ENCODE assay signal across 16 cellular contexts in genomic region chr6:80440496-80441160, GRCh38.
DNase-seq lines count a peak whose midpoint lies in the region; ATAC-seq, FAIRE-seq and TF ChIP-seq lines count a peak whose summit lies in the region.
"Had no signal": no experiment of that assay in that cellular context is flagged by ENCODE, and none has a peak within 500 bp of the region (broad histone marks: within the 10 kb centered on the region; RNA-seq: fewer than 3 reads in every experiment).

No MANE protein-coding gene starts in this region.

- H3K9me3 ChIP-seq in transverse colon, result no peaks in the 10 kb centered on the region
- H3K9me3 ChIP-seq in H9 (ENCODE audit: control insufficient read depth, low read depth, low read length), result peaks cover 3% of the 10 kb centered on the region
- H3K9me3 ChIP-seq: right atrium auricular region had no signal

- DNase-seq in NCI-H2081 (lab: John Stamatoyannopoulos, UW), result peak; percentile 4 to 54
- no peak for DNase-seq in NCI-H2081 treated with DMSO at 0.1 percent for 48 hours (lab: John Stamatoyannopoulos, UW)
- peak; percentile 74 for DNase-seq in NCI-H748 treated with DMSO at 0.1 percent for 48 hours (lab: John Stamatoyannopoulos, UW)
- peak; percentile 43 for DNase-seq in bronchial epithelial cell (ENCODE audit: low read depth)
- peak; percentile 13 for DNase-seq in transverse colon
- no peak for DNase-seq in germinal center (ENCODE audit: low spot score)
- DNase-seq in H9, result no peak
- DNase-seq: activated naive CD4-positive, alpha-beta T cell treated with anti-CD3 and anti-CD28 coated beads for 36 hours; NCI-H146; NCI-H526 had no signal

- no peak overlapping the region for H3K4me2 ChIP-seq in H9 (ENCODE audit: insufficient read depth, insufficient read length, low read length)

- H3K27ac Mint-ChIP-seq in H9, result no peak overlapping the region
- H3K27ac Mint-ChIP-seq: activated naive CD4-positive, alpha-beta T cell treated with anti-CD3 and anti-CD28 coated beads for 36 hours; CD14-positive monocyte; dendritic cell treated with granulocyte-macrophage colony-stimulating factor and Interleukin-4, amounts not matched to agents 40 ng/mL and 50 ng/mL, for 4 days; T-helper 1 cell treated with Interleukin-12 subunit alpha and Interleukin-12 subunit beta and Interleukin-4 antibody, amounts not matched to agents 30 μg/mL and 1 μg/mL, for 36 hours had no signal

- H2BK120ac ChIP-seq in H9 (ENCODE audit: low read depth, low read length, poor library complexity, severe bottlenecking), result no peak overlapping the region

- H3K9me3 Mint-ChIP-seq in H9, result peaks cover 4 to 7% of the 10 kb centered on the region in 2 experiments; a peak in 2 of 5 replicates
- H3K9me3 Mint-ChIP-seq: activated naive CD4-positive, alpha-beta T cell treated with anti-CD3 and anti-CD28 coated beads for 36 hours; T-helper 1 cell treated with Interleukin-12 subunit alpha and Interleukin-12 subunit beta and Interleukin-4 antibody, amounts not matched to agents 30 μg/mL and 1 μg/mL, for 36 hours had no signal

- no peaks in the 10 kb centered on the region for H3K79me1 ChIP-seq in H9 (ENCODE audit: insufficient read depth, low read depth, low read length, poor library complexity, severe bottlenecking)

- H3K4me3 Mint-ChIP-seq in H9, result no peak overlapping the region
- H3K4me3 Mint-ChIP-seq: activated naive CD4-positive, alpha-beta T cell treated with anti-CD3 and anti-CD28 coated beads for 36 hours; CD14-positive monocyte; dendritic cell treated with granulocyte-macrophage colony-stimulating factor and Interleukin-4, amounts not matched to agents 40 ng/mL and 50 ng/mL, for 4 days; T-helper 1 cell treated with Interleukin-12 subunit alpha and Interleukin-12 subunit beta and Interleukin-4 antibody, amounts not matched to agents 30 μg/mL and 1 μg/mL, for 36 hours had no signal

- H3K4me1 ChIP-seq in transverse colon (peaks cover 0 to 20% (median 6%) of the 10 kb centered on the region in 4 donors), H9 (ENCODE audit: insufficient read depth, low read length) (no peaks in the 10 kb centered on the region; the same call in 1 of the 2 replicates)
- H3K4me1 ChIP-seq: right atrium auricular region had no signal

- H3T11ph ChIP-seq in H9 (ENCODE audit: low read length), result no peak overlapping the region

- TF ChIP-seq CTCF in bronchial epithelial cell (IDR thresholded peaks at IDR 0.05; ENCODE audit: insufficient read depth, low read length, severe bottlenecking) (no peak), transverse colon (IDR thresholded peaks at IDR 0.05) (no peak), H9 (conservative IDR thresholded peaks at IDR 0.05) (no peak)

- no peak overlapping the region for H2BK5ac ChIP-seq in H9 (ENCODE audit: insufficient read length, low read length)

- H2AK5ac ChIP-seq in H9 (ENCODE audit: insufficient read length, low read length), result no peak overlapping the region

- no peak overlapping the region for H3K23ac ChIP-seq in H9 (ENCODE audit: insufficient read length, low read depth, low read length)

- no peak overlapping the region for H4K91ac ChIP-seq in H9 (ENCODE audit: insufficient read length, low read depth, low read length)

- no peaks in the 10 kb centered on the region for H3K79me2 ChIP-seq in H9 (ENCODE audit: insufficient read depth, low read length)

- no peak for FAIRE-seq in bronchial epithelial cell (lab: Jason Lieb, UNC)
- FAIRE-seq: urothelium cell line had no signal

- H3K27me3 Mint-ChIP-seq in H9 (ENCODE audit: low read depth), result no peaks in the 10 kb centered on the region
- H3K27me3 Mint-ChIP-seq: dendritic cell treated with granulocyte-macrophage colony-stimulating factor and Interleukin-4, amounts not matched to agents 40 ng/mL and 50 ng/mL, for 4 days had no signal

- no peak overlapping the region for H3K56ac ChIP-seq in H9 (ENCODE audit: insufficient read length, low read depth, low read length)

- H2BK12ac ChIP-seq in H9 (ENCODE audit: insufficient read length, low read depth, low read length), result no peak overlapping the region

- H2AFZ ChIP-seq in H9 (ENCODE audit: low read length), result no peak overlapping the region

- H4K20me1 ChIP-seq in H9 (ENCODE audit: control insufficient read depth, insufficient read depth, insufficient read length), result no peaks in the 10 kb centered on the region

- H3K4me3 ChIP-seq in bronchial epithelial cell (ENCODE audit: low read depth, low read length) (no peak overlapping the region), transverse colon (no peak overlapping the region)
- H3K4me3 ChIP-seq: right atrium auricular region had no signal

- H3K36me3 ChIP-seq in bronchial epithelial cell (ENCODE audit: control insufficient read depth, insufficient read depth, low read length), result no peaks in the 10 kb centered on the region
- no peaks in the 10 kb centered on the region for H3K36me3 ChIP-seq in transverse colon
- H3K36me3 ChIP-seq: right atrium auricular region had no signal

- no peak overlapping the region for H3K9ac ChIP-seq in H9 (ENCODE audit: extremely low read depth, insufficient read length, low read length)

- in situ Hi-C loops in transverse colon (cut with MboI; ENCODE audit: low pct_ligation_motif_present in 1 of 4, low pct_unique_long_range_greater_than_20kb in 1 of 4, low sequenced_read_pairs in 3 of 4), result no loop called here

- H4K5ac ChIP-seq in H9 (ENCODE audit: insufficient read length, low read depth, low read length), result no peak overlapping the region

- H4K8ac ChIP-seq in H9 (replicated peaks; ENCODE audit: insufficient read length, low read depth, low read length), result no peak overlapping the region

- H3K27me3 ChIP-seq in bronchial epithelial cell (ENCODE audit: control insufficient read depth, insufficient read depth, low read length) (no peaks in the 10 kb centered on the region), transverse colon (no peaks in the 10 kb centered on the region), H9 (ENCODE audit: insufficient read depth, low read length) (no peaks in the 10 kb centered on the region)
- H3K27me3 ChIP-seq: right atrium auricular region had no signal

- 48 to 58% methylated on average over 6 of the region's 6 CpGs for WGBS in transverse colon (ENCODE audit: low coverage in 1 of 2), 2 donors
- WGBS in H9 (ENCODE audit: extremely low coverage, insufficient read length, low lambda C conversion rate), result no CpG with 5 or more reads among the region's 6 CpGs

- peaks cover 1 to 14% (median 1%) of the 10 kb centered on the region in 3 experiments; a peak in 5 of 7 replicates for H3K36me3 Mint-ChIP-seq in H9 (ENCODE audit: insufficient read depth in 1 of 3, low read depth in 3 of 3)
- H3K36me3 Mint-ChIP-seq: CD14-positive monocyte had no signal

- H3K4me1 Mint-ChIP-seq in H9, result peaks cover 6 to 7% of the 10 kb centered on the region in 2 experiments
- H3K4me1 Mint-ChIP-seq: CD14-positive monocyte had no signal

- H3K23me2 ChIP-seq in H9 (ENCODE audit: insufficient read length, low read depth, low read length, poor library complexity, severe bottlenecking), result no peaks in the 10 kb centered on the region

- H3K18ac ChIP-seq in H9 (ENCODE audit: insufficient read length, low read depth, low read length), result no peak overlapping the region

- no peak overlapping the region for H2BK20ac ChIP-seq in H9 (ENCODE audit: low read depth, low read length, poor library complexity, severe bottlenecking)

- TF ChIP-seq POLR2A in transverse colon (IDR thresholded peaks at IDR 0.05), result no peak

- no peak overlapping the region for H2BK15ac ChIP-seq in H9 (ENCODE audit: low read depth, low read length)

- H3K27ac ChIP-seq in transverse colon, result peak overlapping the region in 3 of 4 donors; percentile 27 to 41 (median 34)
- H3K27ac ChIP-seq in H9 (ENCODE audit: insufficient read length, low read depth, low read length), result no peak overlapping the region
- H3K27ac ChIP-seq: right atrium auricular region had no signal

- H3K4ac ChIP-seq in H9 (ENCODE audit: low read depth, low read length), result no peak overlapping the region

- H3K14ac ChIP-seq in H9 (ENCODE audit: insufficient read depth, low read length), result no peak overlapping the region

- no peak for TF ChIP-seq EP300 in transverse colon (IDR thresholded peaks at IDR 0.05; ENCODE audit: low read depth)

- no peak for ATAC-seq in HG02852 (IDR thresholded peaks at IDR 0.05; ENCODE audit: unreplicated experiment)

- intact Hi-C loops in transverse colon (cut with DNase I; ENCODE audit: low total_unique reads), result no loop called here

Comparison
In these comparisons a context has a peak if more than half of its experiments do, and no peak if none do; other contexts are left out.
1. DNase-seq: peak in NCI-H2081 (2 of 2), NCI-H748 treated with DMSO at 0.1 percent for 48 hours (single experiment), bronchial epithelial cell (single experiment) and transverse colon (single experiment); none in NCI-H2081 treated with DMSO at 0.1 percent for 48 hours (single experiment), germinal center (single experiment) and H9 (single experiment).